34 cellular contexts compared by ENCODE assay signal in genomic region chr7:75721426-75721825, GRCh38. TPM values are rescaled to one million over a fixed set of nuclear protein-coding genes. Genes with fewer than 3 reads are reported as not detected.
"Had no signal": no experiment of that assay in that cellular context is flagged by ENCODE, and none has a peak within 500 bp of the region (broad histone marks: within the 10 kb centered on the region; RNA-seq: fewer than 3 reads in every experiment).

No MANE protein-coding gene starts in this region.

- H3K4me1 ChIP-seq: body of pancreas had no signal

- H3K27ac ChIP-seq: adrenal gland, body of pancreas, cardiac muscle cell, esophagus squamous epithelium, gastroesophageal sphincter had no signal

- H3K36me3 ChIP-seq: adrenal gland, cardiac muscle cell, esophagus squamous epithelium, gastroesophageal sphincter had no signal

- DNase-seq: activated CD4-positive, alpha-beta memory T cell treated with anti-CD3 and anti-CD28 coated beads for 36 hours; activated CD4-positive, alpha-beta T cell treated with anti-CD3 and anti-CD28 coated beads for 36 hours; activated CD4-positive, alpha-beta T cell treated with anti-CD3 and anti-CD28 coated beads, Interleukin-2, amount 10 ng/mL, durations not matched to agents 24 days and 14 days; activated CD4-positive, CD25-positive, alpha-beta regulatory T cell; activated CD4-positive, CD25-positive, alpha-beta regulatory T cell treated with anti-CD3 and anti-CD28 coated beads, Interleukin-2, amount 50 U/mL, for 72 hours; activated CD8-positive, alpha-beta memory T cell treated with anti-CD3 and anti-CD28 coated beads, Interleukin-2, amount 10 ng/mL, durations not matched to agents 7 days and 5 days; activated CD8-positive, alpha-beta memory T cell treated with anti-CD3 and anti-CD28 coated beads, Interleukin-2, amount 50 U/mL, for 4 hours; activated CD8-positive, alpha-beta T cell treated with anti-CD3 and anti-CD28 coated beads, Interleukin-2, amount 10 ng/mL, durations not matched to agents 7 days and 5 days; activated effector memory CD4-positive, alpha-beta T cell treated with anti-CD3 and anti-CD28 coated beads, Interleukin-2, amount 50 U/mL, for 16 hours; activated naive CD4-positive, alpha-beta T cell treated with anti-CD3 and anti-CD28 coated beads for 36 hours; activated naive CD8-positive, alpha-beta T cell treated with anti-CD3 and anti-CD28 coated beads for 36 hours; activated naive CD8-positive, alpha-beta T cell treated with anti-CD3 and anti-CD28 coated beads, Interleukin-2, amount 50 U/mL, for 24 hours; activated T-cell treated with anti-CD3 and anti-CD28 coated beads, Interleukin-2, amount 50 U/mL, for 1 hour; activated T-cell treated with anti-CD3 and anti-CD28 coated beads, Interleukin-2, amount 50 U/mL, for 48 hours; adrenal gland; amygdala; body of pancreas; cortex of kidney; dermis blood vessel endothelial cell; effector CD4-positive, alpha-beta T cell; effector memory CD8-positive, alpha-beta T cell; erythroblast; esophagus squamous epithelium; foreskin melanocyte; heart right ventricle; T-helper 1 cell; T-helper 17 cell; T1000 had no signal

- ATAC-seq: activated CD4-positive, alpha-beta T cell treated with anti-CD3 and anti-CD28 coated beads for 36 hours; activated CD8-positive, alpha-beta memory T cell treated with anti-CD3 and anti-CD28 coated beads, Interleukin-2, amount 10 ng/mL, durations not matched to agents 7 days and 5 days; activated CD8-positive, alpha-beta T cell treated with anti-CD3 and anti-CD28 coated beads, Interleukin-2, amount 10 ng/mL, durations not matched to agents 7 days and 5 days; activated naive CD8-positive, alpha-beta T cell treated with anti-CD3 and anti-CD28 coated beads, Interleukin-2, amount 50 U/mL, for 24 hours; body of pancreas; effector memory CD8-positive, alpha-beta T cell; gastroesophageal sphincter; T-helper 17 cell had no signal

- H3K27me3 ChIP-seq: adrenal gland, body of pancreas, cardiac muscle cell, esophagus squamous epithelium, gastroesophageal sphincter, heart right ventricle had no signal

- H3K4me3 ChIP-seq: adrenal gland, body of pancreas, cardiac muscle cell, esophagus squamous epithelium, gastroesophageal sphincter, heart right ventricle had no signal

- H3K9me3 ChIP-seq: adrenal gland, body of pancreas, esophagus squamous epithelium, gastroesophageal sphincter, heart right ventricle had no signal

RNA-seq across cellular contexts. Expression of gene CCL26, which starts 50.6 kb away (rescaled TPM):
- total RNA-seq: activated CD4-positive, alpha-beta T cell treated with anti-CD3 and anti-CD28 coated beads, Interleukin-2, amount 10 ng/mL, durations not matched to agents 24 days and 14 days; activated CD8-positive, alpha-beta memory T cell treated with anti-CD3 and anti-CD28 coated beads for 36 hours; activated CD8-positive, alpha-beta memory T cell treated with anti-CD3 and anti-CD28 coated beads, Interleukin-2, amount 10 ng/mL, durations not matched to agents 7 days and 5 days; activated CD8-positive, alpha-beta T cell treated with anti-CD3 and anti-CD28 coated beads, Interleukin-2, amount 10 ng/mL, durations not matched to agents 7 days and 5 days; activated naive CD4-positive, alpha-beta T cell treated with anti-CD3 and anti-CD28 coated beads for 36 hours; activated naive CD8-positive, alpha-beta T cell treated with anti-CD3 and anti-CD28 coated beads for 36 hours; activated T-helper 1 cell treated with anti-CD3 and anti-CD28 coated beads, Interleukin-12 subunit alpha, Interleukin-12 subunit beta, Interleukin-2, Interleukin-4 antibody, amounts not matched to agents 30 ng/mL and 10 ng/mL and 1 ng/mL, durations not matched to agents 14 hours and 24 hours and 36 hours; body of pancreas; cardiac muscle cell; cerebellum; dermis blood vessel endothelial cell; esophagus squamous epithelium; glomerular endothelial cell; T-helper 17 cell had no signal
- polyA plus RNA-seq: cardiac muscle cell had no signal
